8 cellular contexts compared by ENCODE assay signal in genomic region chr1:213051127-213051880, GRCh38. TPM values are rescaled to one million over a fixed set of nuclear protein-coding genes. Genes with fewer than 3 reads are reported as not detected.
DNase-seq lines count a peak whose midpoint lies in the region; ATAC-seq and TF ChIP-seq lines count a peak whose summit lies in the region.

Gene RPS6KC1 (plus strand): TSS chr1:213051241. CDS start chr1:213051405, 164 bp downstream.

- H3K4me1 ChIP-seq in GM23338 (ENCODE audit: insufficient read depth) (peaks cover 21% of the 10 kb centered on the region), RWPE2 (ENCODE audit: insufficient read depth, poor library complexity, severe bottlenecking) (no peaks in the 10 kb centered on the region)

- H3K36me3 ChIP-seq in GM23338 (ENCODE audit: insufficient read depth) = no peaks in the 10 kb centered on the region
- no peaks in the 10 kb centered on the region for H3K36me3 ChIP-seq in RWPE2 (ENCODE audit: low read depth)

- H3K4me3 Mint-ChIP-seq in GM23338 = peak within 1 kb of the TSS; percentile 95
- peak within 1 kb of the TSS; percentile 96 for H3K4me3 Mint-ChIP-seq in nephron progenitor cell
- H3K4me3 Mint-ChIP-seq in stimulated activated naive CD8-positive, alpha-beta T cell treated with anti-CD3 and anti-CD28 coated beads, Interleukin-15, Interleukin-2, amounts not matched to agents 100 ng/mL and 50 ng/mL, for 24 hours = peak within 1 kb of the TSS; percentile 95

- H3K9me3 ChIP-seq in RWPE2 (ENCODE audit: severe bottlenecking) = no peaks in the 10 kb centered on the region

- H3K27me3 ChIP-seq in GM23338 (ENCODE audit: insufficient read depth) (no peaks in the 10 kb centered on the region), RWPE2 (ENCODE audit: insufficient read depth, poor library complexity, severe bottlenecking) (no peaks in the 10 kb centered on the region)

- H3K79me2 ChIP-seq in GM23338 (replicated peaks; ENCODE audit: insufficient read depth) = peaks cover 46% of the 10 kb centered on the region

- H3K9me2 ChIP-seq in GM23338 (ENCODE audit: insufficient read depth) = peaks cover 7% of the 10 kb centered on the region; the same call in 1 of the 2 replicates

- H3K27ac ChIP-seq in GM23338 (ENCODE audit: low read depth) = peak within 1 kb of the TSS; percentile 72; the same call in 1 of the 2 replicates
- H3K27ac ChIP-seq in RWPE2 (ENCODE audit: poor library complexity, severe bottlenecking) = peak within 1 kb of the TSS; percentile 32

- peak within 1 kb of the TSS; percentile 85 for H2AFZ ChIP-seq in GM23338

- H3K4me2 ChIP-seq in GM23338 = peak within 1 kb of the TSS; percentile 78

- H3K9me3 Mint-ChIP-seq in GM23338 (peaks cover 4% of the 10 kb centered on the region; the same call in 1 of the 3 replicates), nephron progenitor cell (peaks cover 38% of the 10 kb centered on the region)
- peaks cover 9% of the 10 kb centered on the region for H3K9me3 Mint-ChIP-seq in stimulated activated naive CD8-positive, alpha-beta T cell treated with anti-CD3 and anti-CD28 coated beads, Interleukin-15, Interleukin-2, amounts not matched to agents 100 ng/mL and 50 ng/mL, for 24 hours

- peak within 1 kb of the TSS; percentile 58 for H3K27ac Mint-ChIP-seq in GM23338
- H3K27ac Mint-ChIP-seq in nephron progenitor cell = peak within 1 kb of the TSS; percentile 92
- H3K27ac Mint-ChIP-seq in stimulated activated naive CD8-positive, alpha-beta T cell treated with anti-CD3 and anti-CD28 coated beads, Interleukin-15, Interleukin-2, amounts not matched to agents 100 ng/mL and 50 ng/mL, for 24 hours = peak within 1 kb of the TSS; percentile 95

- ATAC-seq in GM23338 = peak; percentile 98
- ATAC-seq in RWPE2 (ENCODE audit: low read depth) = peak; percentile 96

- H3K4me1 Mint-ChIP-seq in GM23338 (peaks cover 37% of the 10 kb centered on the region), nephron progenitor cell (peaks cover 27% of the 10 kb centered on the region)
- H3K4me1 Mint-ChIP-seq in stimulated activated naive CD8-positive, alpha-beta T cell treated with anti-CD3 and anti-CD28 coated beads, Interleukin-15, Interleukin-2, amounts not matched to agents 100 ng/mL and 50 ng/mL, for 24 hours (ENCODE audit: low read depth) = peaks cover 32% of the 10 kb centered on the region

- peaks cover 8% of the 10 kb centered on the region for H3K36me3 Mint-ChIP-seq in GM23338 (ENCODE audit: low read depth)
- peaks cover 27% of the 10 kb centered on the region for H3K36me3 Mint-ChIP-seq in nephron progenitor cell (ENCODE audit: low read depth)
- H3K36me3 Mint-ChIP-seq in stimulated activated naive CD8-positive, alpha-beta T cell treated with anti-CD3 and anti-CD28 coated beads, Interleukin-15, Interleukin-2, amounts not matched to agents 100 ng/mL and 50 ng/mL, for 24 hours (ENCODE audit: low read depth) = peaks cover 13% of the 10 kb centered on the region

- DNase-seq in EL = peak; percentile 86
- DNase-seq in GM23338 (ENCODE audit: low spot score) = peak; percentile 93
- DNase-seq in Kasumi-1 (lab: John Stamatoyannopoulos, UW) = peak; percentile 81 to 88
- peak; percentile 69 for DNase-seq in RWPE2 (ENCODE audit: low spot score)
- peak; percentile 77 for DNase-seq in activated T-helper 9 cell treated with anti-CD3 and anti-CD28 coated beads, Interleukin-2, amount 50 U/mL, for 16 hours (ENCODE audit: low read depth)
- peak; percentile 74 for DNase-seq in fibroblast of the aortic adventitia (ENCODE audit: low read depth)
- peak; percentile 82 for DNase-seq in nephron progenitor cell

- H3K4me3 ChIP-seq in GM23338 (peak within 1 kb of the TSS; percentile 87), RWPE2 (ENCODE audit: severe bottlenecking) (peak within 1 kb of the TSS; percentile 59), fibroblast of the aortic adventitia (ENCODE audit: low read depth, low read length) (peak within 1 kb of the TSS; percentile 96)

- H4K20me1 ChIP-seq in GM23338 (replicated peaks; ENCODE audit: insufficient read depth) = no peaks in the 10 kb centered on the region; the same call in 1 of the 2 replicates

- H3F3A ChIP-seq in GM23338 (replicated peaks; ENCODE audit: low read depth) = no peaks in the 10 kb centered on the region; the same call in 1 of the 2 replicates

- no peak; a peak in 1 of 4 replicates for TF ChIP-seq CTCF in GM23338 (conservative IDR thresholded peaks at IDR 0.05; ENCODE audit: low read depth in 2 of 2)
- TF ChIP-seq CTCF in RWPE2 (IDR thresholded peaks at IDR 0.05; ENCODE audit: poor library complexity, severe bottlenecking) = no peak
- peak; percentile 16 for TF ChIP-seq CTCF in fibroblast of the aortic adventitia (IDR thresholded peaks at IDR 0.05; ENCODE audit: insufficient read depth, low read length)
- no peak for TF ChIP-seq CTCF in nephron progenitor cell (IDR thresholded peaks at IDR 0.05)

- H3K27me3 Mint-ChIP-seq in GM23338 (ENCODE audit: insufficient read depth, low read depth, poor library complexity) = peaks cover 9% of the 10 kb centered on the region
- H3K27me3 Mint-ChIP-seq in nephron progenitor cell (ENCODE audit: low read depth, poor library complexity) = peaks cover 12% of the 10 kb centered on the region
- peaks cover 21% of the 10 kb centered on the region for H3K27me3 Mint-ChIP-seq in stimulated activated naive CD8-positive, alpha-beta T cell treated with anti-CD3 and anti-CD28 coated beads, Interleukin-15, Interleukin-2, amounts not matched to agents 100 ng/mL and 50 ng/mL, for 24 hours

TF ChIP-seq in GM23338, 12 proteins besides CTCF, POLR2A, EP300 and RAD21 (continues in another document):
- TF ChIP-seq POLR2AphosphoS5 (IDR thresholded peaks at IDR 0.05; ENCODE audit: low read depth) (peak; percentile 60), ETS1 (IDR thresholded peaks at IDR 0.05) (peak; percentile 59; the same call in 1 of the 2 replicates), ZNF114 (CRISPR knock-in tag; IDR thresholded peaks at IDR 0.05) (peak; percentile 77; the same call in 1 of the 2 replicates), JUNB (IDR thresholded peaks at IDR 0.05; ENCODE audit: unreplicated experiment) (no peak), NANOG (IDR thresholded peaks at IDR 0.05; ENCODE audit: borderline replicate concordance) (no peak), ZNF331 (CRISPR knock-in tag; IDR thresholded peaks at IDR 0.05; ENCODE audit: low read depth) (no peak), STAT1 (IDR thresholded peaks at IDR 0.05; ENCODE audit: unreplicated experiment) (no peak), CREB1 (CRISPR knock-in tag; IDR thresholded peaks at IDR 0.05; ENCODE audit: low read depth) (peak; percentile 21; the same call in 1 of the 2 replicates), EZH2 (IDR thresholded peaks at IDR 0.05; ENCODE audit: low read depth, unreplicated experiment) (no peak), EZH2phosphoT487 (IDR thresholded peaks at IDR 0.05; ENCODE audit: unreplicated experiment) (no peak), REST (IDR thresholded peaks at IDR 0.05; ENCODE audit: unreplicated experiment) (no peak)

RNA-seq across cellular contexts. Expression of gene RPS6KC1, which starts in this region (rescaled TPM):
- total RNA-seq in GM23338 (2014; rRNA removed; shearing (Covaris generic)) = 21.1 and 24.9 TPM in 2 replicates
- 6.2 and 7.9 TPM in 2 replicates for polyA plus RNA-seq in GM23338 (2016; fragmentation: Nextera tagmentation; extraction: Ambion mirVana)
- 29.7 and 70.3 TPM in 2 replicates for total RNA-seq in fibroblast of the aortic adventitia (ENCODE audit: low replicate concordance)

Comparison
In these comparisons a context has a peak if more than half of its experiments do, and no peak if none do; other contexts are left out.
1. Peak in every context shown above with its lines: DNase-seq, ATAC-seq, H3K4me3 ChIP-seq and H3K27ac ChIP-seq.